Comparison of ENCODE assay signal across 22 cellular contexts in the genomic region with DNA sequence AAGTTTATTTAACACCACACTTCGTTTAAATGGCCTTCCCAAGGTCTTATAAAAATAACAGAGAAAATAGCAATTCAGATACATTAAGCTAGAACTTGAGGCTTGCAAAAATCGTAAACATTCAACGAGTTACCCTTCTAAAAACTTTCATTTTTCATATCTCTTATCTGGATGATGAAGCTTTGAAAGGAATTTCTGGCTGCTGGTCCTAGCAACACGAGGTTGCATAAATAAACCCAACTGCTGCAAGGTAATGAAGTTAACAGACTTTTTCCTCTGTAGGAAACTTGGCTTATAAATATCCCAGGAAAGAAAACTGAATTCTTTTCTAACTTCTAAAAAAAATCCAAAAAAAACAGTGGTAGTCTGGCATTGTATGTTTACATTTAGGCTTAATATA.
"Had no signal": no experiment of that assay in that cellular context is flagged by ENCODE, and none has a peak within 500 bp of the region (broad histone marks: within the 10 kb centered on the region; RNA-seq: fewer than 3 reads in every experiment).

No MANE protein-coding gene starts in this region.

- H3K9me3 ChIP-seq: adrenal gland, gastrocnemius medialis had no signal

- DNase-seq: activated naive CD4-positive, alpha-beta T cell; activated T-cell treated with anti-CD3 and anti-CD28 coated beads, Interleukin-2, amount 50 U/mL, for 1 hour; adrenal gland; dermis blood vessel endothelial cell; effector CD8-positive, alpha-beta T cell; gastrocnemius medialis; left colon; naive thymus-derived CD4-positive, alpha-beta T cell; posterior cingulate gyrus; stimulated activated CD4-positive, alpha-beta T cell treated with anti-CD3 and anti-CD28 coated beads, Interleukin-15, amount 100 ng/mL, for 24 hours; T-helper 1 cell had no signal

- H3K4me1 Mint-ChIP-seq: activated T-helper 17 cell treated with anti-CD3 and anti-CD28 coated beads, Interleukin-2, amount 50 U/mL, for 72 hours; naive thymus-derived CD4-positive, alpha-beta T cell; stimulated activated memory B cell treated with anti-CD40 and anti-IgM and Interleukin-4, amounts not matched to agents 10 μg/mL and 1 μg/mL and 100 μg/mL, for 72 hours; WTC11 had no signal

- H3K36me3 Mint-ChIP-seq: activated naive CD8-positive, alpha-beta T cell; naive thymus-derived CD4-positive, alpha-beta T cell; neural progenitor cell; stimulated activated memory B cell treated with anti-CD40 and anti-IgM and Interleukin-4, amounts not matched to agents 10 μg/mL and 1 μg/mL and 100 μg/mL, for 72 hours; WTC11 had no signal

- H3K4me3 Mint-ChIP-seq: activated naive CD8-positive, alpha-beta T cell; activated T-helper 17 cell treated with anti-CD3 and anti-CD28 coated beads, Interleukin-2, amount 50 U/mL, for 72 hours; naive thymus-derived CD4-positive, alpha-beta T cell; neural progenitor cell; stimulated activated memory B cell treated with anti-CD40 and anti-IgM and Interleukin-4, amounts not matched to agents 10 μg/mL and 1 μg/mL and 100 μg/mL, for 72 hours; type B pancreatic cell; WTC11 had no signal

- H3K9me3 Mint-ChIP-seq: neural progenitor cell, type B pancreatic cell, WTC11 had no signal

- ATAC-seq: activated T-helper 17 cell treated with anti-CD3 and anti-CD28 coated beads, Interleukin-2, amount 50 U/mL, for 72 hours; gastrocnemius medialis; left colon; naive thymus-derived CD4-positive, alpha-beta T cell; sciatic nerve; stimulated activated memory B cell treated with anti-CD40 and anti-IgM and Interleukin-4, amounts not matched to agents 10 μg/mL and 1 μg/mL and 100 μg/mL, for 72 hours; WTC11 had no signal

- H3K27me3 ChIP-seq: adrenal gland, cardiac muscle cell, gastrocnemius medialis, neural progenitor cell had no signal

- H3K9ac ChIP-seq: neural progenitor cell had no signal

- FAIRE-seq: keratinocyte had no signal

- H3K36me3 ChIP-seq: adrenal gland, cardiac muscle cell, gastrocnemius medialis, neural progenitor cell had no signal

- H3K4me2 ChIP-seq: neural progenitor cell, smooth muscle cell had no signal

- H3K4me1 ChIP-seq: adrenal gland, gastrocnemius medialis, neural progenitor cell had no signal

- H3K27ac Mint-ChIP-seq: activated naive CD8-positive, alpha-beta T cell; activated T-helper 17 cell treated with anti-CD3 and anti-CD28 coated beads, Interleukin-2, amount 50 U/mL, for 72 hours; naive thymus-derived CD4-positive, alpha-beta T cell; neural progenitor cell; stimulated activated memory B cell treated with anti-CD40 and anti-IgM and Interleukin-4, amounts not matched to agents 10 μg/mL and 1 μg/mL and 100 μg/mL, for 72 hours; type B pancreatic cell; WTC11 had no signal

- H3K27me3 Mint-ChIP-seq: activated naive CD8-positive, alpha-beta T cell; activated T-helper 17 cell treated with anti-CD3 and anti-CD28 coated beads, Interleukin-2, amount 50 U/mL, for 72 hours; naive thymus-derived CD4-positive, alpha-beta T cell; stimulated activated memory B cell treated with anti-CD40 and anti-IgM and Interleukin-4, amounts not matched to agents 10 μg/mL and 1 μg/mL and 100 μg/mL, for 72 hours; type B pancreatic cell had no signal

- H3K27ac ChIP-seq: adrenal gland, cardiac muscle cell, gastrocnemius medialis, neural progenitor cell had no signal

- H2AFZ ChIP-seq: neural progenitor cell had no signal

- H3K4me3 ChIP-seq: adrenal gland, cardiac muscle cell, gastrocnemius medialis, lung, neural progenitor cell, smooth muscle cell had no signal
